Comparison of ENCODE assay signal across 8 cellular contexts in the genomic region with DNA sequence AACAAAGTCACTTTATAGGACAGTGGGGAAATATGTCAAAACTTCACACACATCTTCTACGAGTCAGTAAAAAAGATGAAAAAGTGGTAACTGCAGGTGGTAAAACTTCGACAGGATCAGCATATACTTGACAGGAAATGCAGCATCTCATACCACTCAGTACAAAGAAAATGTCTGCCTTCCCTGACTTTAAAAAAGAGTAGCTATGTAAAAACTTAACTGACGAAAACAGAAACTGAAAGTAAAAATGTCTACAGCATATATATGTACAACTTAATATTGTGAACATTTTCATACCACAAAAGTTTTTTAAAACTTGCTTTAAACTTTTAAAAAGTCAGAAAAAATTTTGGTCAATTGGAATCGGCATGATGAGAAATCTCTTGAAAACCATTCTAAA. TPM values are rescaled to one million over a fixed set of nuclear protein-coding genes. Genes with fewer than 3 reads are reported as not detected.
DNase-seq lines count a peak whose midpoint lies in the region; ATAC-seq and TF ChIP-seq lines count a peak whose summit lies in the region.

No MANE protein-coding gene starts in this region.

- no peaks in the 10 kb centered on the region for H3K27me3 Mint-ChIP-seq in CD14-positive monocyte (ENCODE audit: low read depth in 3 of 3)
- H3K27me3 Mint-ChIP-seq in activated CD8-positive, alpha-beta T cell treated with anti-CD3 and anti-CD28 coated beads for 36 hours = no peaks in the 10 kb centered on the region
- no peaks in the 10 kb centered on the region for H3K27me3 Mint-ChIP-seq in stimulated activated naive CD8-positive, alpha-beta T cell treated with anti-CD3 and anti-CD28 coated beads, Interleukin-15, amount 100 ng/mL, for 72 hours

- no peaks in the 10 kb centered on the region for H3K9me3 Mint-ChIP-seq in CD14-positive monocyte
- no peaks in the 10 kb centered on the region for H3K9me3 Mint-ChIP-seq in activated CD8-positive, alpha-beta T cell treated with anti-CD3 and anti-CD28 coated beads for 36 hours
- no peaks in the 10 kb centered on the region for H3K9me3 Mint-ChIP-seq in stimulated activated naive CD8-positive, alpha-beta T cell treated with anti-CD3 and anti-CD28 coated beads, Interleukin-15, amount 100 ng/mL, for 72 hours

- ATAC-seq in HG03175 (IDR thresholded peaks at IDR 0.05; ENCODE audit: unreplicated experiment) (peak; percentile 27), GM19455 (IDR thresholded peaks at IDR 0.05; ENCODE audit: unreplicated experiment) (no peak)
- peak; percentile 21 for ATAC-seq in activated CD8-positive, alpha-beta T cell treated with anti-CD3 and anti-CD28 coated beads for 36 hours
- ATAC-seq in stimulated activated naive CD8-positive, alpha-beta T cell treated with anti-CD3 and anti-CD28 coated beads, Interleukin-15, amount 100 ng/mL, for 72 hours = peak; percentile 19

- CTCF ChIA-PET in activated CD8-positive, alpha-beta T cell treated with anti-CD3 and anti-CD28 coated beads for 36 hours (lab: Charles Lee) = interaction anchor here (0.8 to 7.8 kb wide), 13 partner anchors 8 to 123 kb away, joined by 3 to 55 read pairs (median 5); a partner anchor contains a TSS

- DNase-seq in CD14-positive monocyte (ENCODE audit: low spot score) (no peak), NCI-H2171 (lab: John Stamatoyannopoulos, UW) (no peak), NCI-H82 treated with DMSO at 0.1 percent for 48 hours (lab: John Stamatoyannopoulos, UW; ENCODE audit: unreplicated experiment) (no peak)
- DNase-seq in activated CD8-positive, alpha-beta T cell treated with anti-CD3 and anti-CD28 coated beads for 36 hours = no peak
- no peak for DNase-seq in stimulated activated naive CD8-positive, alpha-beta T cell treated with anti-CD3 and anti-CD28 coated beads, Interleukin-15, amount 100 ng/mL, for 72 hours

- H3K4me3 Mint-ChIP-seq in CD14-positive monocyte = peak overlapping the region; percentile 91 to 96
- H3K4me3 Mint-ChIP-seq in activated CD8-positive, alpha-beta T cell treated with anti-CD3 and anti-CD28 coated beads for 36 hours = peak overlapping the region; percentile 93
- H3K4me3 Mint-ChIP-seq in stimulated activated naive CD8-positive, alpha-beta T cell treated with anti-CD3 and anti-CD28 coated beads, Interleukin-15, amount 100 ng/mL, for 72 hours = peak overlapping the region; percentile 93 to 95

- intact Hi-C loops in CD14-positive monocyte (cut with micrococcal nuclease) = loop anchor here (5.0 to 10.0 kb wide), 2 partner anchors 57 to 609 kb away; a partner anchor contains a TSS
- intact Hi-C loops in activated CD8-positive, alpha-beta T cell treated with anti-CD3 and anti-CD28 coated beads for 36 hours (cut with micrococcal nuclease) = loop anchor here (10.0 kb wide), 2 partner anchors 109 to 311 kb away; a partner anchor contains a TSS

- peaks cover 17 to 26% of the 10 kb centered on the region in 2 donors for H3K36me3 Mint-ChIP-seq in CD14-positive monocyte
- peaks cover 36% of the 10 kb centered on the region for H3K36me3 Mint-ChIP-seq in activated CD8-positive, alpha-beta T cell treated with anti-CD3 and anti-CD28 coated beads for 36 hours (ENCODE audit: low read depth)

- no peak for TF ChIP-seq CTCF in CD14-positive monocyte (IDR thresholded peaks at IDR 0.05)
- TF ChIP-seq CTCF in activated CD8-positive, alpha-beta T cell treated with anti-CD3 and anti-CD28 coated beads for 36 hours (IDR thresholded peaks at IDR 0.05) = no peak

- peak overlapping the region; percentile 87 for H3K4me3 ChIP-seq in iPS-11a (ENCODE audit: low read depth, low read length)

- H3K27ac Mint-ChIP-seq in CD14-positive monocyte = peak overlapping the region; percentile 96 to 99 (median 98)
- H3K27ac Mint-ChIP-seq in activated CD8-positive, alpha-beta T cell treated with anti-CD3 and anti-CD28 coated beads for 36 hours = peak overlapping the region; percentile 96
- peak overlapping the region; percentile 98 for H3K27ac Mint-ChIP-seq in stimulated activated naive CD8-positive, alpha-beta T cell treated with anti-CD3 and anti-CD28 coated beads, Interleukin-15, amount 100 ng/mL, for 72 hours

- peaks cover 27% of the 10 kb centered on the region for H3K4me1 Mint-ChIP-seq in CD14-positive monocyte
- peaks cover 29% of the 10 kb centered on the region for H3K4me1 Mint-ChIP-seq in activated CD8-positive, alpha-beta T cell treated with anti-CD3 and anti-CD28 coated beads for 36 hours (ENCODE audit: low read depth)
- H3K4me1 Mint-ChIP-seq in stimulated activated naive CD8-positive, alpha-beta T cell treated with anti-CD3 and anti-CD28 coated beads, Interleukin-15, amount 100 ng/mL, for 72 hours = peaks cover 54% of the 10 kb centered on the region

- POLR2A ChIA-PET in activated CD8-positive, alpha-beta T cell treated with anti-CD3 and anti-CD28 coated beads for 36 hours (lab: Charles Lee) = interaction anchor here (0.8 to 3.9 kb wide), 21 partner anchors 12 to 609 kb away, joined by 3 to 25 read pairs (median 5); a partner anchor contains a TSS

RNA-seq across cellular contexts. Expression of a gene that starts 0.9 kb away (rescaled TPM):
- 100 to 1,000 TPM; 118 to 119 TPM for polyA plus RNA-seq in CD14-positive monocyte
- total RNA-seq in activated CD8-positive, alpha-beta T cell treated with anti-CD3 and anti-CD28 coated beads for 36 hours = 100 to 1,000 TPM; 192 to 210 TPM

RNA-seq across cellular contexts. Expression of a gene that starts 27.7 kb away (rescaled TPM):
- 10 to 100 TPM; 35.3 to 41.1 TPM for polyA plus RNA-seq in CD14-positive monocyte
- total RNA-seq in activated CD8-positive, alpha-beta T cell treated with anti-CD3 and anti-CD28 coated beads for 36 hours = 1 to 10 TPM; 2.5 to 3.2 TPM

RNA-seq across cellular contexts. Expression of a gene that starts 41.0 kb away (rescaled TPM):
- under 1 TPM in 1 of 2 donors, not detected in 1; 0.12 TPM for polyA plus RNA-seq in CD14-positive monocyte
- total RNA-seq in activated CD8-positive, alpha-beta T cell treated with anti-CD3 and anti-CD28 coated beads for 36 hours = not detected

RNA-seq across cellular contexts. Expression of a gene that starts 58.3 kb away (rescaled TPM):
- polyA plus RNA-seq in CD14-positive monocyte = 1 to 10 TPM; 1.1 to 1.7 TPM
- total RNA-seq in activated CD8-positive, alpha-beta T cell treated with anti-CD3 and anti-CD28 coated beads for 36 hours = 10 to 100 TPM; 11.2 to 13.7 TPM
